ENCODE assay signal across 1 cellular context in the genomic region with DNA sequence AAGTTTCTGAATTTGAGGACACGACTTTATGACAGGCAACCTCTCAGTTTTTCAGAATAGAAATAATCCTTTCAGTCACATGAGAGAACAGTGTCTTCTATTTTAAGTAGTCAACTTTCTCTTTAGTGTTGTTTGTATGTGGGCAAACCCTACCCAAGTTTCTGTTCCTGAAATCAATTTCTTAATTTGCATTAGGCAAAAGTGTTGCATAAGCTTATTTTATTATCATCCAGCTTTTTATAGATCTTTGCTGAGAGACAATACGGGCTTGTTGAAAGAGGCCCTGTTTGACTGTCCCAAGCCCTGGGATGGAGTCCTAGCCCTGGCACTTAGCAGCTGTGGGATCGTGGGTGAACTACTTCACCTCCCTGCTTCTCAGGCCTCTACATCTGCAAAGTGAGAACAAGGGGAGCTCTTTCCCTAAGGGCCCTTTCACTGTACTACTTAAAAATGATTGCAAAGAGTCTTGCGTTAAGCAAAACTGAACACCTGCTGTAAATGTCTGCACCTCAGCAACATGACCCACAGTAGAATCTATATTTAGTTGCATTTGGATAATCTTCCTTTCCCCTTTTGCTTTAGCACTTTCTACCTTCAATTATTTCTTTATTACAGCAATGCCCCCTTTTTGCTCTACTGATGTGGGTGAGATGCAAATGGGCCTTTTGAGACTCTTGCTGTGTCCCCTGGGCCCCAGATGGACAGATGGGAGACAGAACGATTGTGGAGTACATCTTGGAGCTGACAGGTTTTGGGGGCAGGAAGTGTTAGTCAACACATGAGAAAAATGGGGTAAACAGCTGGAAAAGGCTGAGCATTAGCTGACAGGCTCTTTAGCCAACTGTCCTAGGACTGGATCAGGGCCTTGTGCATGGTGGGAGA.
A peak's percentile ranks its signal among the peaks of the same experiment; 100 is the strongest.
TF ChIP-seq lines count a peak whose summit lies in the region.

No MANE protein-coding gene starts in this region.

TF ChIP-seq in GM12878, 131 proteins besides CTCF, POLR2A, EP300 and RAD21 (continued from another document):
- TF ChIP-seq, protein P1, sequence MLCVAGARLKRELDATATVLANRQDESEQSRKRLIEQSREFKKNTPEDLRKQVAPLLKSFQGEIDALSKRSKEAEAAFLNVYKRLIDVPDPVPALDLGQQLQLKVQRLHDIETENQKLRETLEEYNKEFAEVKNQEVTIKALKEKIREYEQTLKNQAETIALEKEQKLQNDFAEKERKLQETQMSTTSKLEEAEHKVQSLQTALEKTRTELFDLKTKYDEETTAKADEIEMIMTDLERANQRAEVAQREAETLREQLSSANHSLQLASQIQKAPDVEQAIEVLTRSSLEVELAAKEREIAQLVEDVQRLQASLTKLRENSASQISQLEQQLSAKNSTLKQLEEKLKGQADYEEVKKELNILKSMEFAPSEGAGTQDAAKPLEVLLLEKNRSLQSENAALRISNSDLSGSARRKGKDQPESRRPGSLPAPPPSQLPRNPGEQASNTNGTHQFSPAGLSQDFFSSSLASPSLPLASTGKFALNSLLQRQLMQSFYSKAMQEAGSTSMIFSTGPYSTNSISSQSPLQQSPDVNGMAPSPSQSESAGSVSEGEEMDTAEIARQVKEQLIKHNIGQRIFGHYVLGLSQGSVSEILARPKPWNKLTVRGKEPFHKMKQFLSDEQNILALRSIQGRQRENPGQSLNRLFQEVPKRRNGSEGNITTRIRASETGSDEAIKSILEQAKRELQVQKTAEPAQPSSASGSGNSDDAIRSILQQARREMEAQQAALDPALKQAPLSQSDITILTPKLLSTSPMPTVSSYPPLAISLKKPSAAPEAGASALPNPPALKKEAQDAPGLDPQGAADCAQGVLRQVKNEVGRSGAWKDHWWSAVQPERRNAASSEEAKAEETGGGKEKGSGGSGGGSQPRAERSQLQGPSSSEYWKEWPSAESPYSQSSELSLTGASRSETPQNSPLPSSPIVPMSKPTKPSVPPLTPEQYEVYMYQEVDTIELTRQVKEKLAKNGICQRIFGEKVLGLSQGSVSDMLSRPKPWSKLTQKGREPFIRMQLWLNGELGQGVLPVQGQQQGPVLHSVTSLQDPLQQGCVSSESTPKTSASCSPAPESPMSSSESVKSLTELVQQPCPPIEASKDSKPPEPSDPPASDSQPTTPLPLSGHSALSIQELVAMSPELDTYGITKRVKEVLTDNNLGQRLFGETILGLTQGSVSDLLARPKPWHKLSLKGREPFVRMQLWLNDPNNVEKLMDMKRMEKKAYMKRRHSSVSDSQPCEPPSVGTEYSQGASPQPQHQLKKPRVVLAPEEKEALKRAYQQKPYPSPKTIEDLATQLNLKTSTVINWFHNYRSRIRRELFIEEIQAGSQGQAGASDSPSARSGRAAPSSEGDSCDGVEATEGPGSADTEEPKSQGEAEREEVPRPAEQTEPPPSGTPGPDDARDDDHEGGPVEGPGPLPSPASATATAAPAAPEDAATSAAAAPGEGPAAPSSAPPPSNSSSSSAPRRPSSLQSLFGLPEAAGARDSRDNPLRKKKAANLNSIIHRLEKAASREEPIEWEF (IDR thresholded peaks at IDR 0.05; ENCODE audit: insufficient replicate concordance, low read depth, low read length), result peak; percentile 23
- TF ChIP-seq CEBPB (IDR thresholded peaks at IDR 0.05; ENCODE audit: borderline replicate concordance in 1 of 2, low read depth in 2 of 2, low read length in 2 of 2) (peak in 1 of 2 experiments; percentile 64; a peak in 1 of 4 replicates), JUNB (IDR thresholded peaks at IDR 0.05) (0 out of 2 replicates have a peak, but pooled peaks have one; percentile 15), ASH2L (IDR thresholded peaks at IDR 0.05; ENCODE audit: borderline replicate concordance, low read depth) (0 out of 2 replicates have a peak, but pooled peaks have one; percentile 56), SMAD5 (IDR thresholded peaks at IDR 0.05; ENCODE audit: low read depth) (no peak), MYB (IDR thresholded peaks at IDR 0.05; ENCODE audit: borderline replicate concordance, low read depth, low read length) (no peak), KLF5 (IDR thresholded peaks at IDR 0.05; ENCODE audit: partially characterized antibody) (no peak), ZNF217 (IDR thresholded peaks at IDR 0.05) (peak; percentile 94; the same call in 1 of the 2 replicates), FOXM1 (IDR thresholded peaks at IDR 0.05; ENCODE audit: low read depth, low read length) (0 out of 2 replicates have a peak, but pooled peaks have one; percentile 46), RUNX3 (IDR thresholded peaks at IDR 0.05; ENCODE audit: low read length) (peak; percentile 80), TBL1XR1 (IDR thresholded peaks at IDR 0.05; ENCODE audit: low read depth, low read length) (peak; percentile 91)
- TF ChIP-seq, protein P2, sequence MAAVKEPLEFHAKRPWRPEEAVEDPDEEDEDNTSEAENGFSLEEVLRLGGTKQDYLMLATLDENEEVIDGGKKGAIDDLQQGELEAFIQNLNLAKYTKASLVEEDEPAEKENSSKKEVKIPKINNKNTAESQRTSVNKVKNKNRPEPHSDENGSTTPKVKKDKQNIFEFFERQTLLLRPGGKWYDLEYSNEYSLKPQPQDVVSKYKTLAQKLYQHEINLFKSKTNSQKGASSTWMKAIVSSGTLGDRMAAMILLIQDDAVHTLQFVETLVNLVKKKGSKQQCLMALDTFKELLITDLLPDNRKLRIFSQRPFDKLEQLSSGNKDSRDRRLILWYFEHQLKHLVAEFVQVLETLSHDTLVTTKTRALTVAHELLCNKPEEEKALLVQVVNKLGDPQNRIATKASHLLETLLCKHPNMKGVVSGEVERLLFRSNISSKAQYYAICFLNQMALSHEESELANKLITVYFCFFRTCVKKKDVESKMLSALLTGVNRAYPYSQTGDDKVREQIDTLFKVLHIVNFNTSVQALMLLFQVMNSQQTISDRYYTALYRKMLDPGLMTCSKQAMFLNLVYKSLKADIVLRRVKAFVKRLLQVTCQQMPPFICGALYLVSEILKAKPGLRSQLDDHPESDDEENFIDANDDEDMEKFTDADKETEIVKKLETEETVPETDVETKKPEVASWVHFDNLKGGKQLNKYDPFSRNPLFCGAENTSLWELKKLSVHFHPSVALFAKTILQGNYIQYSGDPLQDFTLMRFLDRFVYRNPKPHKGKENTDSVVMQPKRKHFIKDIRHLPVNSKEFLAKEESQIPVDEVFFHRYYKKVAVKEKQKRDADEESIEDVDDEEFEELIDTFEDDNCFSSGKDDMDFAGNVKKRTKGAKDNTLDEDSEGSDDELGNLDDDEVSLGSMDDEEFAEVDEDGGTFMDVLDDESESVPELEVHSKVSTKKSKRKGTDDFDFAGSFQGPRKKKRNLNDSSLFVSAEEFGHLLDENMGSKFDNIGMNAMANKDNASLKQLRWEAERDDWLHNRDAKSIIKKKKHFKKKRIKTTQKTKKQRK (IDR thresholded peaks at IDR 0.05; ENCODE audit: low read depth, low read length), result no peak
- TF ChIP-seq, protein P3, sequence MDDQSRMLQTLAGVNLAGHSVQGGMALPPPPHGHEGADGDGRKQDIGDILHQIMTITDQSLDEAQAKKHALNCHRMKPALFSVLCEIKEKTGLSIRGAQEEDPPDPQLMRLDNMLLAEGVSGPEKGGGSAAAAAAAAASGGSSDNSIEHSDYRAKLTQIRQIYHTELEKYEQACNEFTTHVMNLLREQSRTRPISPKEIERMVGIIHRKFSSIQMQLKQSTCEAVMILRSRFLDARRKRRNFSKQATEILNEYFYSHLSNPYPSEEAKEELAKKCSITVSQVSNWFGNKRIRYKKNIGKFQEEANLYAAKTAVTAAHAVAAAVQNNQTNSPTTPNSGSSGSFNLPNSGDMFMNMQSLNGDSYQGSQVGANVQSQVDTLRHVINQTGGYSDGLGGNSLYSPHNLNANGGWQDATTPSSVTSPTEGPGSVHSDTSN (IDR thresholded peaks at IDR 0.05; ENCODE audit: insufficient replicate concordance, low read depth, low read length), result no peak
